ENCODE assay signal across 8 cellular contexts in the genomic region with DNA sequence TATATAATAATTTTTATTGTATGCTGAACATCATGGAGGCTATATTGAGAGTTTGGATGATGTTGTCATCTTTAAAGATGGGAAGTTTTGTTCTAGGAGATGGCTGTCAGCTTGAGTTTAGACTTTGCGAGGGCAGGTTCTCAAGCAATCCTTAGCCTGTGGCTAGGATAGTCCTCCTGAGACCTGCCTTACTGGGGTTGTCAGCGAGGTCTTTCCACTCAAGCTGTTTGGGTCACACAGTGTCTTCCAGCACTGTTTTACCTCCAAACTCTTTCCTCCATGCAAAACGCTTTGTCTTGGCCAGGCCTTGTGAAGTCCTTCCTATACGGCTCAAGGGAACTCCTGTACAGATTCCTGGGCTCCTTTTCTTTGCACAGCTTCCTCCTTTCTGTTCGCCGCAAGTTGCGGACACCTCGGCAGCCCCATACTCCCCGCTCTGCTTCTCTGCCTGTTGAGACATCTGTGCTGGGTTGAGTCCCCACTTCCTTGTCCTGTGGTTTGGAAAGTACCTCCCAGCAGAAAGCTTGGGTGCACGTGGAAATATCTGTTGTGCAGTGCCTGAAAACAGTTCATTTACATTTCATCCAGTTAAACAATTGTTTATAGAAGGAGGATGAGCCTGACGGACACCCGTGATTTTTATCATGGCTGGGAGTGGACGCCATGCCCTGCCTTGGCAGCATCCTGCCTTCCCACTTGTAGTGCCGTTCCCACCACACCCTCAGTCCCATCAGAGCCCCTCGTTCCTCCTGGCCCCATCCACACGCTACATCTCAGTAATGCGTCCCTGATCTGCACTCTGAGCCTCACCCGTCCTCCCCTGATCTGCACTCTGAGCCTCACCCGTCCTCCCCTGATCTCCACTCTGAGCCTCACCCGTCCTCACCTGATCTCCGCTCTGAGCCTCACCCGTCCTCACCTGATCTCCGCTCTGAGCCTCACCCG. TPM values are rescaled to one million over a fixed set of nuclear protein-coding genes. Genes with fewer than 3 reads are reported as not detected.
DNase-seq lines count a peak whose midpoint lies in the region; ATAC-seq, FAIRE-seq and TF ChIP-seq lines count a peak whose summit lies in the region.

No MANE protein-coding gene starts in this region.

- H3K9me3 ChIP-seq in MM.1S (replicated peaks; ENCODE audit: insufficient read depth, low read length), result no peaks in the 10 kb centered on the region
- H3K9me3 ChIP-seq in testis, result no peaks in the 10 kb centered on the region

- H3F3A ChIP-seq in MM.1S (ENCODE audit: insufficient read depth, low read length), result no peaks in the 10 kb centered on the region

- 80 to 84% methylated on average over 24 of the region's 24 CpGs for WGBS in testis, 2 donors

- no peaks in the 10 kb centered on the region for H4K20me1 ChIP-seq in MM.1S (ENCODE audit: insufficient read depth, low read length)

- H3K9ac ChIP-seq in MM.1S (ENCODE audit: low read length), result no peak overlapping the region

- H3K4me1 Mint-ChIP-seq in naive B cell, result peaks cover 32 to 37% (median 35%) of the 10 kb centered on the region in 3 donors

- H3K36me3 ChIP-seq in MM.1S (replicated peaks; ENCODE audit: insufficient read depth, low read length) (no peaks in the 10 kb centered on the region), testis (ENCODE audit: low read depth, missing control alignments) (no peaks in the 10 kb centered on the region)

- H3K36me3 Mint-ChIP-seq in naive B cell, result peaks cover 7% of the 10 kb centered on the region in 2 donors

- FAIRE-seq in HTR-8/SVneo (lab: Jason Lieb, UNC), result no peak

- H3K9me3 Mint-ChIP-seq in naive B cell, result peaks cover 3 to 8% (median 5%) of the 10 kb centered on the region in 7 donors

- H3K4me3 ChIP-seq in MM.1S (ENCODE audit: low read length), result no peak overlapping the region
- no peak overlapping the region for H3K4me3 ChIP-seq in testis

- H3K27ac Mint-ChIP-seq in naive B cell, result peak overlapping the region; percentile 87 to 98 (median 96)

- TF ChIP-seq POLR2A in testis (IDR thresholded peaks at IDR 0.05), result no peak

- no peak overlapping the region for H2AFZ ChIP-seq in MM.1S (ENCODE audit: low read length)

- H3K4me1 ChIP-seq in MM.1S (ENCODE audit: low read length) (no peaks in the 10 kb centered on the region), testis (no peaks in the 10 kb centered on the region)

- no peak for TF ChIP-seq CTCF in MM.1S (IDR thresholded peaks at IDR 0.05; ENCODE audit: low read length)
- no peak for TF ChIP-seq CTCF in testis (IDR thresholded peaks at IDR 0.05)

- DNase-seq in MM.1S (peak; percentile 22), naive B cell (peak; percentile 87), testis (no peak), HTR-8/SVneo (ENCODE audit: insufficient read length, low spot score) (no peak)
- DNase-seq in activated T-cell treated with anti-CD3 and anti-CD28 coated beads, Interleukin-2, amount 50 U/mL, for 1 hour, result peak; percentile 52

- H3K27ac ChIP-seq in MM.1S (ENCODE audit: low read length) (no peak overlapping the region), testis (no peak overlapping the region)

- no peaks in the 10 kb centered on the region for H3K79me2 ChIP-seq in MM.1S (ENCODE audit: low read length)

- H3K4me3 Mint-ChIP-seq in naive B cell, result peak overlapping the region; percentile 19 to 89 (median 78)

- H3K27me3 ChIP-seq in MM.1S (replicated peaks; ENCODE audit: insufficient read depth, low read length) (no peaks in the 10 kb centered on the region; the same call in 1 of the 2 replicates), testis (no peaks in the 10 kb centered on the region)

- intact Hi-C loops in testis (cut with DNase I; ENCODE audit: low total_unique reads), result no loop called here

- H3K9me2 ChIP-seq in MM.1S (replicated peaks; ENCODE audit: insufficient read depth, low read length), result no peaks in the 10 kb centered on the region

- peaks cover 0 to 11% (median 7%) of the 10 kb centered on the region in 3 donors for H3K27me3 Mint-ChIP-seq in naive B cell

- ATAC-seq in GM19023 (IDR thresholded peaks at IDR 0.05; ENCODE audit: unreplicated experiment) (peak; percentile 63), naive B cell (ENCODE audit: low read depth in 2 of 2) (peak; percentile 99), HG03469 (IDR thresholded peaks at IDR 0.05; ENCODE audit: unreplicated experiment) (no peak), GM21576 (IDR thresholded peaks at IDR 0.05; ENCODE audit: unreplicated experiment) (no peak)

- H3K4me2 ChIP-seq in MM.1S (ENCODE audit: low read depth, low read length), result no peak overlapping the region

RNA-seq across cellular contexts. Expression of gene CBFA2T3, which starts 55.0 kb away (rescaled TPM):
- 10 to 100 TPM in 3 of 6 donors, 1 to 10 TPM in 2, under 1 TPM in 1; 0.14 to 19.0 (median 10.0) TPM for polyA plus RNA-seq in naive B cell (ENCODE audit: low read depth in 6 of 6)
- total RNA-seq in testis, result 10 to 100 TPM in 1 of 2 donors, 1 to 10 TPM in 1; 9.2 to 11.9 TPM
- polyA plus RNA-seq in testis (ENCODE audit: insufficient read depth, low read depth, low replicate concordance), result 7.1 TPM

Comparison
In these comparisons a context has a peak if more than half of its experiments do, and no peak if none do; other contexts are left out.
1. ATAC-seq: peak in GM19023 (single experiment) and naive B cell (2 of 2); none in HG03469 (single experiment) and GM21576 (single experiment).
2. DNase-seq: peak in MM.1S (single experiment), activated T-cell treated with anti-CD3 and anti-CD28 coated beads, Interleukin-2, amount 50 U/mL, for 1 hour (single experiment) and naive B cell (single experiment); none in testis (single experiment) and HTR-8/SVneo (single experiment).